ENCODE assay signal across 19 cellular contexts in genomic region chr3:79878697-79879096, GRCh38.
A peak's percentile ranks its signal among the peaks of the same experiment; 100 is the strongest.
DNase-seq lines count a peak whose midpoint lies in the region; ATAC-seq, FAIRE-seq and TF ChIP-seq lines count a peak whose summit lies in the region.
"Had no signal": no experiment of that assay in that cellular context is flagged by ENCODE, and none has a peak within 500 bp of the region (broad histone marks: within the 10 kb centered on the region; RNA-seq: fewer than 3 reads in every experiment).

No MANE protein-coding gene starts in this region.

- H3K36me3 ChIP-seq in bronchial epithelial cell (ENCODE audit: control insufficient read depth, insufficient read depth, low read length) (no peaks in the 10 kb centered on the region), mesendoderm (ENCODE audit: control insufficient read depth, insufficient read depth, low read length) (no peaks in the 10 kb centered on the region), endodermal cell (ENCODE audit: control insufficient read depth, insufficient read depth, low read length) (no peaks in the 10 kb centered on the region), left ventricle myocardium inferior (no peaks in the 10 kb centered on the region)
- H3K36me3 ChIP-seq: BLaER1 had no signal

- H3K27me3 ChIP-seq in bronchial epithelial cell (ENCODE audit: control insufficient read depth, insufficient read depth, low read length) (no peaks in the 10 kb centered on the region), mesendoderm (ENCODE audit: insufficient read depth, low read length, poor library complexity) (no peaks in the 10 kb centered on the region), endodermal cell (ENCODE audit: control insufficient read depth, insufficient read depth, low read length, poor library complexity, severe bottlenecking) (no peaks in the 10 kb centered on the region), left ventricle myocardium inferior (ENCODE audit: low read depth) (no peaks in the 10 kb centered on the region)
- H3K27me3 ChIP-seq: BLaER1 had no signal

- DNase-seq in HTR-8/SVneo (ENCODE audit: insufficient read length, low spot score) (no peak), bronchial epithelial cell (ENCODE audit: low read depth) (no peak), mesendoderm (peak; percentile 4), endodermal cell (no peak), left ventricle myocardium inferior (no peak)
- DNase-seq: Caco-2; CD4-positive, CD25-positive, alpha-beta regulatory T cell; CD8-positive, alpha-beta T cell; DMS153; DMS79 treated with DMSO at 0.1 percent for 48 hours; GF-D8; GOT3; H7; HCEC 1CT had no signal

- no CpG with 5 or more reads among the region's 4 CpGs for WGBS in mesendoderm (ENCODE audit: extremely low coverage, insufficient coverage, low lambda C conversion rate)
- 89% methylated on average over 4 of the region's 4 CpGs; no CpG with 5 or more reads in 1 of the 2 experiments for WGBS in endodermal cell (ENCODE audit: insufficient coverage in 1 of 2, insufficient read length in 1 of 2), 2 experiments

- no peaks in the 10 kb centered on the region for H3K36me3 Mint-ChIP-seq in endodermal cell (ENCODE audit: low read depth)
- H3K36me3 Mint-ChIP-seq: CD4-positive, CD25-positive, alpha-beta regulatory T cell; CD8-positive, alpha-beta T cell had no signal

- no peak overlapping the region for H3K9ac ChIP-seq in mesendoderm (ENCODE audit: low read length)
- H3K9ac ChIP-seq in endodermal cell (ENCODE audit: extremely low read depth, low read length, poor library complexity, severe bottlenecking): no peak overlapping the region
- H3K9ac ChIP-seq: BLaER1 had no signal

- no peak overlapping the region for H4K5ac ChIP-seq in mesendoderm (ENCODE audit: low read length)

- H3K4ac ChIP-seq in mesendoderm (ENCODE audit: low read depth, low read length): no peak overlapping the region

- no peaks in the 10 kb centered on the region for H3K4me1 Mint-ChIP-seq in endodermal cell
- H3K4me1 Mint-ChIP-seq: CD4-positive, CD25-positive, alpha-beta regulatory T cell had no signal

- intact Hi-C loops in left ventricle myocardium inferior (cut with micrococcal nuclease): no loop called here

- ATAC-seq in GM18519 (IDR thresholded peaks at IDR 0.05; ENCODE audit: low FRiP score, unreplicated experiment): no peak
- ATAC-seq: CD8-positive, alpha-beta T cell had no signal

- H2BK120ac ChIP-seq in mesendoderm (ENCODE audit: low read depth, low read length): no peak overlapping the region

- no peaks in the 10 kb centered on the region for H3K27me3 Mint-ChIP-seq in endodermal cell (ENCODE audit: insufficient read depth)
- H3K27me3 Mint-ChIP-seq: CD4-positive, CD25-positive, alpha-beta regulatory T cell had no signal

- no peak overlapping the region for H3K23ac ChIP-seq in mesendoderm (ENCODE audit: low read length)

- TF ChIP-seq CTCF in bronchial epithelial cell (IDR thresholded peaks at IDR 0.05; ENCODE audit: insufficient read depth, low read length, severe bottlenecking): no peak
- no peak for TF ChIP-seq CTCF in endodermal cell (conservative IDR thresholded peaks at IDR 0.05)
- TF ChIP-seq CTCF in left ventricle myocardium inferior (IDR thresholded peaks at IDR 0.05; ENCODE audit: borderline replicate concordance): no peak

- no peak overlapping the region for H3K18ac ChIP-seq in mesendoderm (ENCODE audit: low read length)

- H4K8ac ChIP-seq in mesendoderm (ENCODE audit: low read depth, low read length): no peak overlapping the region

- no peak overlapping the region for H3K4me3 Mint-ChIP-seq in endodermal cell
- H3K4me3 Mint-ChIP-seq: CD4-positive, CD25-positive, alpha-beta regulatory T cell; CD8-positive, alpha-beta T cell had no signal

- peak; percentile 40 for FAIRE-seq in HTR-8/SVneo (lab: Jason Lieb, UNC)
- FAIRE-seq in bronchial epithelial cell (lab: Jason Lieb, UNC): peak; percentile 36
- FAIRE-seq: GM12891, GM18507 had no signal

- H3K4me3 ChIP-seq in bronchial epithelial cell (ENCODE audit: low read depth, low read length) (no peak overlapping the region), mesendoderm (ENCODE audit: low read length) (no peak overlapping the region), endodermal cell (ENCODE audit: low read length) (no peak overlapping the region), left ventricle myocardium inferior (no peak overlapping the region)
- H3K4me3 ChIP-seq: BLaER1 had no signal

- peaks cover 8% of the 10 kb centered on the region for H3K9me3 Mint-ChIP-seq in endodermal cell

- no peak overlapping the region for H2BK5ac ChIP-seq in mesendoderm (ENCODE audit: low read length)

- H2AK5ac ChIP-seq in mesendoderm (ENCODE audit: low read length): no peak overlapping the region

- H3K27ac Mint-ChIP-seq in endodermal cell: no peak overlapping the region
- H3K27ac Mint-ChIP-seq: CD4-positive, CD25-positive, alpha-beta regulatory T cell; CD8-positive, alpha-beta T cell had no signal

- H2BK15ac ChIP-seq in mesendoderm (replicated peaks; ENCODE audit: low read depth): no peak overlapping the region

- H3K4me1 ChIP-seq in mesendoderm (ENCODE audit: control insufficient read depth, low read depth, low read length) (no peaks in the 10 kb centered on the region), endodermal cell (ENCODE audit: control insufficient read depth, insufficient read depth, low read length) (no peaks in the 10 kb centered on the region), left ventricle myocardium inferior (no peaks in the 10 kb centered on the region)
- H3K4me1 ChIP-seq: BLaER1, Caco-2 had no signal

- H3K56ac ChIP-seq in mesendoderm (ENCODE audit: low read length): no peak overlapping the region

- H3K9me3 ChIP-seq in endodermal cell (ENCODE audit: control insufficient read depth, low read length) (peaks cover 7% of the 10 kb centered on the region), left ventricle myocardium inferior (replicated peaks) (peaks cover 11% of the 10 kb centered on the region)
- H3K9me3 ChIP-seq: Caco-2 had no signal

- H3K27ac ChIP-seq in mesendoderm (ENCODE audit: low read depth, low read length): no peak overlapping the region
- no peak overlapping the region for H3K27ac ChIP-seq in endodermal cell (ENCODE audit: low read depth, low read length)
- no peak overlapping the region for H3K27ac ChIP-seq in left ventricle myocardium inferior (replicated peaks)
- H3K27ac ChIP-seq: BLaER1, C4-2B had no signal

- H3K4me2 ChIP-seq in mesendoderm (ENCODE audit: low read length): no peak overlapping the region
- H3K4me2 ChIP-seq: BLaER1 had no signal

- no peaks in the 10 kb centered on the region for H3K79me1 ChIP-seq in mesendoderm (ENCODE audit: low read length)

- H3K79me2 ChIP-seq in mesendoderm (ENCODE audit: control insufficient read depth, insufficient read depth, low read length): no peaks in the 10 kb centered on the region
